ENCODE assay signal across 16 cellular contexts in genomic region chr17:60065867-60066266, GRCh38.
"Had no signal": no experiment of that assay in that cellular context is flagged by ENCODE, and none has a peak within 500 bp of the region (broad histone marks: within the 10 kb centered on the region; RNA-seq: fewer than 3 reads in every experiment).

No MANE protein-coding gene starts in this region.

- H3K27me3 Mint-ChIP-seq: activated CD4-positive, alpha-beta T cell treated with anti-CD3 and anti-CD28 coated beads, Interleukin-2, amount 10 ng/mL, durations not matched to agents 7 days and 5 days had no signal

- DNase-seq: activated CD4-positive, alpha-beta T cell treated with anti-CD3 and anti-CD28 coated beads, Interleukin-2, amount 10 ng/mL, durations not matched to agents 7 days and 5 days; heart right ventricle; left cardiac atrium; lower lobe of right lung; ovary; stomach; T-helper 2 cell had no signal

- H3K9me3 Mint-ChIP-seq: activated CD4-positive, alpha-beta T cell treated with anti-CD3 and anti-CD28 coated beads, Interleukin-2, amount 10 ng/mL, durations not matched to agents 7 days and 5 days; activated T-helper 1 cell treated with anti-CD3 and anti-CD28 coated beads, Interleukin-12 subunit alpha, Interleukin-12 subunit beta, Interleukin-2, Interleukin-4 antibody, amounts not matched to agents 30 ng/mL and 10 ng/mL and 1 ng/mL, durations not matched to agents 14 hours and 24 hours and 36 hours; neural crest cell had no signal

- ATAC-seq: gastroesophageal sphincter, heart right ventricle, left cardiac atrium, lower lobe of right lung, sciatic nerve had no signal

- H3K4me1 ChIP-seq: ascending aorta, gastroesophageal sphincter, heart right ventricle, lower lobe of right lung, stomach had no signal

- H3K4me3 Mint-ChIP-seq: activated CD4-positive, alpha-beta T cell treated with anti-CD3 and anti-CD28 coated beads, Interleukin-2, amount 10 ng/mL, durations not matched to agents 7 days and 5 days; activated T-helper 1 cell treated with anti-CD3 and anti-CD28 coated beads, Interleukin-12 subunit alpha, Interleukin-12 subunit beta, Interleukin-2, Interleukin-4 antibody, amounts not matched to agents 30 ng/mL and 10 ng/mL and 1 ng/mL, durations not matched to agents 14 hours and 24 hours and 36 hours; neural crest cell had no signal

- H3K27ac ChIP-seq: ascending aorta, cardiac muscle cell, gastroesophageal sphincter, heart right ventricle, lower lobe of right lung, ovary, stomach, thoracic aorta had no signal

- H3K27ac Mint-ChIP-seq: activated CD4-positive, alpha-beta T cell treated with anti-CD3 and anti-CD28 coated beads, Interleukin-2, amount 10 ng/mL, durations not matched to agents 7 days and 5 days; activated T-helper 1 cell treated with anti-CD3 and anti-CD28 coated beads, Interleukin-12 subunit alpha, Interleukin-12 subunit beta, Interleukin-2, Interleukin-4 antibody, amounts not matched to agents 30 ng/mL and 10 ng/mL and 1 ng/mL, durations not matched to agents 14 hours and 24 hours and 36 hours had no signal

- H3K27me3 ChIP-seq: ascending aorta, cardiac muscle cell, gastroesophageal sphincter, heart right ventricle, ovary, stomach had no signal

- H3K4me3 ChIP-seq: ascending aorta, cardiac muscle cell, gastroesophageal sphincter, heart right ventricle, lower lobe of right lung, ovary, stomach, thoracic aorta had no signal

- H3K4me1 Mint-ChIP-seq: activated CD4-positive, alpha-beta T cell treated with anti-CD3 and anti-CD28 coated beads, Interleukin-2, amount 10 ng/mL, durations not matched to agents 7 days and 5 days; neural crest cell had no signal

- FAIRE-seq: colon, TTC549 had no signal

- H3K36me3 ChIP-seq: ovary had no signal

- H3K9me3 ChIP-seq: ascending aorta, gastroesophageal sphincter, heart right ventricle, lower lobe of right lung, ovary, stomach, thoracic aorta had no signal
